Comparison of ENCODE assay signal across 19 cellular contexts in genomic region chr9:136753371-136754058, GRCh38. TPM values are rescaled to one million over a fixed set of nuclear protein-coding genes. Genes with fewer than 3 reads are reported as not detected.
DNase-seq lines count a peak whose midpoint lies in the region; TF ChIP-seq lines count a peak whose summit lies in the region.
"Had no signal": no experiment of that assay in that cellular context is flagged by ENCODE, and none has a peak within 500 bp of the region (broad histone marks: within the 10 kb centered on the region; RNA-seq: fewer than 3 reads in every experiment).

No MANE protein-coding gene starts in this region.

- peak overlapping the region; percentile 94 for H3K14ac ChIP-seq in neuronal stem cell (ENCODE audit: low read length)

- peaks cover 0 to 7% of the 10 kb centered on the region in 2 donors for H3K9me3 ChIP-seq in neuronal stem cell (replicated peaks in 1 of 2; ENCODE audit: control insufficient read depth in 2 of 2, insufficient read depth in 1 of 2, low read depth in 1 of 2, low read length in 2 of 2)
- H3K9me3 ChIP-seq in tibial nerve = peaks cover 0 to 44% (median 4%) of the 10 kb centered on the region in 4 donors
- H3K9me3 ChIP-seq in ovary = no peaks in the 10 kb centered on the region
- H3K9me3 ChIP-seq: BE2C had no signal

- H2BK12ac ChIP-seq in neuronal stem cell (ENCODE audit: low read length) = peak overlapping the region; percentile 94

- WGBS in neuronal stem cell (ENCODE audit: extremely low coverage in 2 of 2, insufficient read length in 2 of 2, insufficient replicate concordance in 1 of 2), 2 donors = no CpG with 5 or more reads among the region's 31 CpGs
- WGBS in tibial nerve, 2 donors = 81 to 82% methylated on average over 24 to 25 of the region's 31 CpGs
- WGBS in ovary, 3 donors = 81 to 88% (median 87%) methylated on average over 29 to 31 of the region's 31 CpGs

- peak overlapping the region; percentile 67 for H2BK15ac ChIP-seq in neuronal stem cell (ENCODE audit: low read length)

- H3K79me1 ChIP-seq in neuronal stem cell (ENCODE audit: low read depth, low read length) = no peaks in the 10 kb centered on the region

- TF ChIP-seq POLR2A in tibial nerve (IDR thresholded peaks at IDR 0.05) = no peak
- TF ChIP-seq POLR2A in ovary (IDR thresholded peaks at IDR 0.05) = no peak

- H3K18ac ChIP-seq in neuronal stem cell (ENCODE audit: low read length) = peak overlapping the region; percentile 38

- peaks cover 5 to 14% (median 10%) of the 10 kb centered on the region in 3 donors for H3K9me3 Mint-ChIP-seq in IgD-negative memory B cell

- H3K36me3 ChIP-seq in neuronal stem cell (replicated peaks in 1 of 2; ENCODE audit: control insufficient read depth in 2 of 2, insufficient read depth in 2 of 2, low read length in 2 of 2) = no peaks in the 10 kb centered on the region
- no peaks in the 10 kb centered on the region for H3K36me3 ChIP-seq in tibial nerve
- H3K36me3 ChIP-seq in ovary = no peaks in the 10 kb centered on the region
- H3K36me3 ChIP-seq: BE2C had no signal

- H4K91ac ChIP-seq in neuronal stem cell (ENCODE audit: low read depth, low read length, poor library complexity) = no peak overlapping the region

- H3K27ac ChIP-seq in neuronal stem cell (replicated peaks; ENCODE audit: low read length) (no peak overlapping the region), tibial nerve (no peak overlapping the region), ovary (no peak overlapping the region)
- H3K27ac ChIP-seq: 22Rv1, C4-2B, GM23248 had no signal

- peak overlapping the region; percentile 91 for H2BK120ac ChIP-seq in neuronal stem cell (ENCODE audit: low read depth, low read length)

- H3K27me3 ChIP-seq in neuronal stem cell (ENCODE audit: control insufficient read depth in 3 of 3, insufficient read depth in 3 of 3, low read depth in 1 of 3, low read length in 3 of 3) (peaks cover 0 to 11% (median 0%) of the 10 kb centered on the region in 3 experiments), tibial nerve (no peaks in the 10 kb centered on the region), ovary (no peaks in the 10 kb centered on the region)
- H3K27me3 ChIP-seq: BE2C had no signal

- no peak overlapping the region for H3K4me2 ChIP-seq in neuronal stem cell (ENCODE audit: insufficient read depth, low read length, poor library complexity, severe bottlenecking)

- H3K4me1 Mint-ChIP-seq in IgD-negative memory B cell = peaks cover 15 to 39% (median 25%) of the 10 kb centered on the region in 3 donors
- H3K4me1 Mint-ChIP-seq: CD4-positive, CD25-positive, alpha-beta regulatory T cell had no signal

- intact Hi-C loops in ovary (cut with DNase I) = no loop called here

- no peak overlapping the region for H3K23ac ChIP-seq in neuronal stem cell (ENCODE audit: low read depth, low read length, poor library complexity)

- no peak overlapping the region for H3K4ac ChIP-seq in neuronal stem cell (ENCODE audit: low read length)

- DNase-seq in activated CD8-positive, alpha-beta memory T cell treated with anti-CD3 and anti-CD28 coated beads, Interleukin-2, amount 50 U/mL, for 4 hours = peak; percentile 15
- no peak for DNase-seq in activated CD8-positive, alpha-beta memory T cell treated with anti-CD3 and anti-CD28 coated beads, Interleukin-2, amount 50 U/mL, for 48 hours
- DNase-seq in neuronal stem cell (ENCODE audit: low spot score) = no peak
- no peak for DNase-seq in tibial nerve (ENCODE audit: low spot score in 2 of 2)
- DNase-seq in NCI-H2171 (lab: John Stamatoyannopoulos, UW) = no peak
- DNase-seq in ovary = no peak
- DNase-seq in NCI-H446 (lab: John Stamatoyannopoulos, UW) = no peak
- DNase-seq: BE2C; Caco-2; CD4-positive, CD25-positive, alpha-beta regulatory T cell; CD8-positive, alpha-beta T cell; DND-41; GM23248; H9 had no signal

- H3K4me1 ChIP-seq in neuronal stem cell (ENCODE audit: control insufficient read depth in 2 of 2, insufficient read depth in 1 of 2, low read depth in 1 of 2, low read length in 2 of 2) = no peaks in the 10 kb centered on the region
- peaks cover 0 to 18% (median 7%) of the 10 kb centered on the region in 4 donors for H3K4me1 ChIP-seq in tibial nerve
- no peaks in the 10 kb centered on the region for H3K4me1 ChIP-seq in ovary (ENCODE audit: insufficient read depth)
- H3K4me1 ChIP-seq: Caco-2 had no signal

- no peak overlapping the region for H4K8ac ChIP-seq in neuronal stem cell (ENCODE audit: low read depth, low read length)

- TF ChIP-seq EP300 in tibial nerve (IDR thresholded peaks at IDR 0.05) (no peak), ovary (IDR thresholded peaks at IDR 0.05) (no peak)

- H2AFZ ChIP-seq in neuronal stem cell (ENCODE audit: low read length) = no peak overlapping the region
- H2AFZ ChIP-seq: GM23248 had no signal

- H3K4me3 Mint-ChIP-seq in IgD-negative memory B cell = peak overlapping the region in 1 of 4 donors; percentile 37
- H3K4me3 Mint-ChIP-seq: CD4-positive, CD25-positive, alpha-beta regulatory T cell; CD8-positive, alpha-beta T cell; H9 had no signal

- peaks cover 6% of the 10 kb centered on the region for H3K36me3 Mint-ChIP-seq in IgD-negative memory B cell
- H3K36me3 Mint-ChIP-seq: CD4-positive, CD25-positive, alpha-beta regulatory T cell; CD8-positive, alpha-beta T cell had no signal

- H2AK5ac ChIP-seq in neuronal stem cell (ENCODE audit: low read depth, low read length) = peak overlapping the region; percentile 96

- H2BK5ac ChIP-seq in neuronal stem cell (ENCODE audit: low read length) = no peak overlapping the region

- H3K9ac ChIP-seq in neuronal stem cell (ENCODE audit: low read depth, low read length, poor library complexity) = no peak overlapping the region
- H3K9ac ChIP-seq: GM23248 had no signal

- H3K27ac Mint-ChIP-seq in IgD-negative memory B cell = peak overlapping the region in 2 of 3 donors; percentile 68 to 76
- H3K27ac Mint-ChIP-seq: CD4-positive, CD25-positive, alpha-beta regulatory T cell; CD8-positive, alpha-beta T cell; H9 had no signal

- no peak overlapping the region for H3K4me3 ChIP-seq in neuronal stem cell (ENCODE audit: low read length in 2 of 2)
- H3K4me3 ChIP-seq in tibial nerve = no peak overlapping the region
- no peak overlapping the region for H3K4me3 ChIP-seq in ovary
- H3K4me3 ChIP-seq: GM23248 had no signal

- TF ChIP-seq CTCF in tibial nerve (IDR thresholded peaks at IDR 0.05) (no peak), ovary (IDR thresholded peaks at IDR 0.05) (no peak)

- no peaks in the 10 kb centered on the region for H3K27me3 Mint-ChIP-seq in IgD-negative memory B cell

RNA-seq across cellular contexts. Expression of gene LCN8, which starts 4.5 kb away (rescaled TPM):
- polyA plus RNA-seq in IgD-negative memory B cell (0.44 TPM), ovary (under 1 TPM in 1 of 2 donors, not detected in 1; 0.36 TPM)
- polyA plus RNA-seq in neuronal stem cell (2013, experiment 1 of 2) = not detected
- polyA plus RNA-seq in neuronal stem cell (2013, experiment 2 of 2) = not detected
- total RNA-seq in tibial nerve (under 1 TPM in 1 of 4 donors, not detected in 3; 0.39 TPM), ovary (1 to 10 TPM in 1 of 7 donors, under 1 TPM in 1, not detected in 5; 0.23 to 3.0 TPM)
- total RNA-seq: Caco-2; CD4-positive, CD25-positive, alpha-beta regulatory T cell; CD8-positive, alpha-beta T cell; GM23248; H1; H9 had no signal
- polyA plus RNA-seq: AG04450; CD4-positive, CD25-positive, alpha-beta regulatory T cell; GM23248 had no signal

RNA-seq across cellular contexts. Expression of gene LCN6, which starts 5.2 kb away (rescaled TPM):
- not detected for polyA plus RNA-seq in IgD-negative memory B cell
- polyA plus RNA-seq in neuronal stem cell (2013, experiment 1 of 2) = not detected
- polyA plus RNA-seq in neuronal stem cell (2013, experiment 2 of 2) = not detected
- 10 to 100 TPM; 14.2 to 70.0 (median 42.9) TPM for total RNA-seq in tibial nerve
- 10 to 100 TPM in 3 of 7 donors, 1 to 10 TPM in 4; 1.8 to 59.3 (median 8.3) TPM for total RNA-seq in ovary
- polyA plus RNA-seq in ovary = 10 to 100 TPM in 1 of 2 donors, 1 to 10 TPM in 1; 1.6 to 33.4 TPM
- total RNA-seq: Caco-2; CD4-positive, CD25-positive, alpha-beta regulatory T cell; CD8-positive, alpha-beta T cell; GM23248; H1; H9 had no signal
- polyA plus RNA-seq: AG04450; CD4-positive, CD25-positive, alpha-beta regulatory T cell; GM23248; H1 had no signal

RNA-seq across cellular contexts. Expression of gene LCN10, which starts 10.8 kb away (rescaled TPM):
- polyA plus RNA-seq in IgD-negative memory B cell (68.0 TPM), ovary (10 to 100 TPM in 1 of 2 donors, 1 to 10 TPM in 1; 2.4 to 15.2 TPM)
- 0.10 TPM for polyA plus RNA-seq in neuronal stem cell (2013, experiment 1 of 2)
- polyA plus RNA-seq in neuronal stem cell (2013, experiment 2 of 2) = 0.12 TPM
- total RNA-seq in tibial nerve (10 to 100 TPM in 2 of 4 donors, 1 to 10 TPM in 2; 7.6 to 47.5 (median 17.4) TPM), ovary (10 to 100 TPM in 2 of 7 donors, 1 to 10 TPM in 5; 1.4 to 45.4 (median 4.5) TPM)
- total RNA-seq: Caco-2, GM23248 had no signal
- polyA plus RNA-seq: AG04450, GM23248 had no signal

RNA-seq across cellular contexts. Expression of gene LCN15, which starts 10.8 kb away (rescaled TPM):
- polyA plus RNA-seq in IgD-negative memory B cell = not detected
- polyA plus RNA-seq in neuronal stem cell (2013, experiment 1 of 2) = 0.03 TPM
- polyA plus RNA-seq in neuronal stem cell (2013, experiment 2 of 2) = 0.08 TPM
- not detected for total RNA-seq in tibial nerve
- total RNA-seq in ovary = not detected
- polyA plus RNA-seq in ovary = not detected
- total RNA-seq: Caco-2; CD4-positive, CD25-positive, alpha-beta regulatory T cell; CD8-positive, alpha-beta T cell; GM23248; H9 had no signal
- polyA plus RNA-seq: AG04450; CD4-positive, CD25-positive, alpha-beta regulatory T cell; GM23248 had no signal

RNA-seq across cellular contexts. Expression of gene TMEM141, which starts 37.6 kb away (rescaled TPM):
- polyA plus RNA-seq in IgD-negative memory B cell = 45.9 TPM
- 30.7 TPM for polyA plus RNA-seq in neuronal stem cell (2013, experiment 1 of 2)
- polyA plus RNA-seq in neuronal stem cell (2013, experiment 2 of 2) = 29.9 TPM
- 10 to 100 TPM; 60.7 to 70.8 (median 66.9) TPM for total RNA-seq in tibial nerve
- total RNA-seq in ovary = 100 to 1,000 TPM in 1 of 7 donors, 10 to 100 TPM in 6; 43.1 to 115 (median 64.8) TPM
- polyA plus RNA-seq in ovary = 10 to 100 TPM; 23.4 to 64.9 TPM
